In genomic region chr20:24745617-24746350, GRCh38 we compare ENCODE assay signal across 20 cellular contexts.
DNase-seq lines count a peak whose midpoint lies in the region; ATAC-seq, FAIRE-seq and TF ChIP-seq lines count a peak whose summit lies in the region.
"Had no signal": no experiment of that assay in that cellular context is flagged by ENCODE, and none has a peak within 500 bp of the region (broad histone marks: within the 10 kb centered on the region; RNA-seq: fewer than 3 reads in every experiment).

No MANE protein-coding gene starts in this region.

- BruUV-seq in HepG2 (replicated peaks; lab: Mats Ljungman, UMichigan): no TSS peak

- no peaks in the 10 kb centered on the region for H3K79me2 ChIP-seq in HepG2 (ENCODE audit: insufficient read depth, low read length)
- H3K79me2 ChIP-seq: hepatocyte had no signal

- no peak for TF ChIP-seq RAD21 in HepG2 (CRISPR knock-in tag; IDR thresholded peaks at IDR 0.05)

- no peak overlapping the region for H2AFZ ChIP-seq in HepG2 (ENCODE audit: low read length)
- H2AFZ ChIP-seq: hepatocyte had no signal

- no peaks in the 10 kb centered on the region for H4K20me1 ChIP-seq in HepG2 (ENCODE audit: insufficient read depth, low read length)

- POLR2A ChIA-PET in HepG2 (lab: Yijun Ruan, JAX): no interaction called here
- POLR2A ChIA-PET in RWPE1 (lab: Yijun Ruan, JAX; ENCODE audit: low non-redundant PET): no interaction called here

- DNase-seq in HepG2 (ENCODE audit: low spot score) (no peak), right lobe of liver (no peak), RWPE1 (ENCODE audit: low spot score) (no peak), left lobe of liver (ENCODE audit: low spot score) (peak; percentile 33), SIG-M5 treated with dmso at 0.1 percent for 504 hours (lab: John Stamatoyannopoulos, UW; ENCODE audit: unreplicated experiment) (no peak)
- DNase-seq: activated CD4-positive, alpha-beta T cell treated with anti-CD3 and anti-CD28 coated beads, Interleukin-2, amount 50 U/mL, for 1 hour; central memory CD4-positive, alpha-beta T cell; MV-4-11; NCI-H2107 had no signal

- no peak for FAIRE-seq in HepG2 (lab: Jason Lieb, UNC)
- FAIRE-seq: GM19239 had no signal

- no peak overlapping the region for H3K27ac ChIP-seq in HepG2 (ENCODE audit: extremely low read length, insufficient read depth, low read length)
- no peak overlapping the region for H3K27ac ChIP-seq in right lobe of liver
- H3K27ac ChIP-seq in RWPE1: peak overlapping the region; percentile 71
- H3K27ac ChIP-seq: ascending aorta, gastroesophageal sphincter, hepatocyte, HL-60, neutrophil, prostate gland, thoracic aorta had no signal

- CTCF ChIA-PET in HepG2 (lab: Yijun Ruan, JAX; ENCODE audit: low intra/inter-chr PET ratio, low total read pairs) (no interaction called here), RWPE1 (lab: Yijun Ruan, JAX) (interaction anchor here (0.8 kb wide), 1 partner anchor 16 kb away, joined by 4 read pairs; no protein-coding TSS in a partner anchor)

- TF ChIP-seq POLR2A in HepG2 (IDR thresholded peaks at IDR 0.05; ENCODE audit: insufficient read depth in 1 of 2, low read depth in 2 of 2, low read length in 2 of 2): no peak
- no peak for TF ChIP-seq POLR2A in right lobe of liver (IDR thresholded peaks at IDR 0.05)

- H3K4me1 ChIP-seq in HepG2 (ENCODE audit: insufficient read depth, low read length) (no peaks in the 10 kb centered on the region), right lobe of liver (no peaks in the 10 kb centered on the region)
- H3K4me1 ChIP-seq: ascending aorta, Caco-2, gastroesophageal sphincter, prostate gland had no signal

- H3K4me3 ChIP-seq in HepG2 (replicated peaks in 1 of 3; ENCODE audit: insufficient read depth in 1 of 3, low read depth in 2 of 3, low read length in 3 of 3) (no peak overlapping the region), right lobe of liver (no peak overlapping the region)
- H3K4me3 ChIP-seq: ascending aorta, gastroesophageal sphincter, hepatocyte, prostate gland, thoracic aorta had no signal

- TF ChIP-seq EP300 in HepG2 (IDR thresholded peaks at IDR 0.05; ENCODE audit: low read depth in 2 of 2, low read length in 2 of 2) (no peak), HepG2 (CRISPR knock-in tag; IDR thresholded peaks at IDR 0.05; ENCODE audit: borderline replicate concordance) (no peak)

- TF ChIP-seq CTCF in HepG2 (CRISPR knock-in tag; IDR thresholded peaks at IDR 0.05): no peak
- no peak for TF ChIP-seq CTCF in right lobe of liver (IDR thresholded peaks at IDR 0.05)
- no peak for TF ChIP-seq CTCF in RWPE1 (conservative IDR thresholded peaks at IDR 0.05; ENCODE audit: low read depth)

- in situ Hi-C loops in HepG2 (cut with HindIII; ENCODE audit: extremely low pct_ligation_motif_present, low pct_unique_long_range_greater_than_20kb): no loop called here

- H3K27me3 ChIP-seq in HepG2 (ENCODE audit: control insufficient read depth in 1 of 2, insufficient read depth in 2 of 2, low read length in 2 of 2) (no peaks in the 10 kb centered on the region; a peak in 1 of 5 replicates), right lobe of liver (no peaks in the 10 kb centered on the region)
- H3K27me3 ChIP-seq: ascending aorta, gastroesophageal sphincter, hepatocyte, neutrophil had no signal

- H3K9me3 ChIP-seq in HepG2 (ENCODE audit: low read length) (no peaks in the 10 kb centered on the region), right lobe of liver (no peaks in the 10 kb centered on the region)
- H3K9me3 ChIP-seq: Caco-2, gastroesophageal sphincter, neutrophil, prostate gland, thoracic aorta had no signal

- no peaks in the 10 kb centered on the region for H3K36me3 ChIP-seq in HepG2 (replicated peaks in 1 of 2; ENCODE audit: control insufficient read depth in 1 of 2, insufficient read depth in 2 of 2, low read length in 2 of 2)
- H3K36me3 ChIP-seq in right lobe of liver: no peaks in the 10 kb centered on the region
- H3K36me3 ChIP-seq: ascending aorta, gastroesophageal sphincter, neutrophil, prostate gland, thoracic aorta had no signal

- no peak overlapping the region for H3K9ac ChIP-seq in HepG2 (ENCODE audit: insufficient read depth, low read depth, low read length)

- 42% methylated on average over 11 of the region's 14 CpGs for WGBS in HepG2 (ENCODE audit: low lambda C conversion rate)
- 75% methylated on average over 2 of the region's 14 CpGs for WGBS in right lobe of liver (ENCODE audit: insufficient coverage, low coverage, low lambda C conversion rate, missing lambda C conversion rate)

- no peak for ATAC-seq in HepG2
- ATAC-seq in right lobe of liver: no peak
- no peak for ATAC-seq in left lobe of liver
- no peak for ATAC-seq in HG03460 (IDR thresholded peaks at IDR 0.05; ENCODE audit: unreplicated experiment)
- ATAC-seq in GM19452 (IDR thresholded peaks at IDR 0.05; ENCODE audit: unreplicated experiment): no peak
- ATAC-seq: gastroesophageal sphincter had no signal

- intact Hi-C loops in HepG2 (cut with micrococcal nuclease; ENCODE audit: unreplicated experiment): no loop called here
- intact Hi-C loops in right lobe of liver (cut with DNase I): no loop called here

- no peak overlapping the region for H3K4me2 ChIP-seq in HepG2 (ENCODE audit: low read depth, low read length)
- H3K4me2 ChIP-seq: hepatocyte had no signal

TF ChIP-seq in HepG2, 621 proteins besides CTCF, POLR2A, EP300 and RAD21:
- TF ChIP-seq ZNF780A (CRISPR knock-in tag; IDR thresholded peaks at IDR 0.05) (no peak), ZNF781 (CRISPR knock-in tag; IDR thresholded peaks at IDR 0.05; ENCODE audit: borderline replicate concordance, not compliant biosample characterization) (no peak), MAFK (conservative IDR thresholded peaks at IDR 0.05 in 1 of 2, IDR thresholded peaks at IDR 0.05 in 1 of 2; ENCODE audit: low read length in 2 of 2) (peak; percentile 56 to 58; a peak in 3 of 4 replicates), MAFF (IDR thresholded peaks at IDR 0.05; ENCODE audit: low read depth, low read length) (0 out of 2 replicates have a peak, but pooled peaks have one; percentile 28), DZIP1 (CRISPR knock-in tag; IDR thresholded peaks at IDR 0.05) (no peak)
